ENCODE assay signal across 1 cellular context in the genomic region with DNA sequence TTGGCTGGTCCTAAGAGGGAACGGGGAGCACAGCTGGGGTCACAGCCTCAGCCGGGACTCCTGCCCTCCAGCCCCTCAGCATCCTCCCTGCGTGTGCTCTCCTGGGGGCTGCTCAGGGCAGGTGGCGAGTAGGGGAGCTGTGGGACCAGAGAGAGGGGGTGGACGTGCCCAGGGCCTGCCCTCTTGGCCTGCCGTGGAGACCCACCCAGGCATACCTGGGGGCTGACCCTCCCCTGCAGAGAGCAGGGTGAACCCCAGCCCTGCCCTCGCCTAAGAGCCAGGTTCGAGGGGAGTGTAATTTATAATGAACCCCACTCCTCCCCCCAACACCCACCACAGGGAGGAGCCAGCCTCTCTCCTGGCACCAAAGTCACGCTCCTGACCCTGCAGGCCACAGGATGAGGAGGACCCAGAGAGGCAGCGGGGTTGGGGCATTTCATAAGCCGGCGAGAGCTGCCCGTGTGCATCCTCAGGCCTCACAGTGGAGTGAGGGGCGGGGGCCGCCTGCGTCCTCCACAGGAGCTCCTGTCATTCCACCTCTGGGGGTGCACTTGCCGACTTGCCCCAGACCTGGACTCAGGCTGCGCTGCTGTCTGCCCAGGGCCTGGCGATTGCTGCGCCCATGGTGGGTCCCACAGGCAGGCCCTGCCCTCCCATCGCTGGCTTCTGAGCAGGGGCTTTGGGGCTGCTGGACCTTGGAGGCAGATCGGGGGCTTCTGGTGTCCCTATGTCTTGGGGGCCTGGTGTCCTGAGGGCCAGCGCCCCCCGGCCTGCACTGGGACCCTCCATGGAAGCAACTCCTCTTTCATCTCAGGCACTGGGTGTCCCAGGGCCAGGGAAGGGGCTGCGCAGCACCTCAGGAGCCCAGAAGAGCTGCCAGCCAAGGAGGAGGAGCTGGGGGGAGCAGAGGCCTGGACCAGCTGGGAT.
TF ChIP-seq lines count a peak whose summit lies in the region.

No MANE protein-coding gene starts in this region.

TF ChIP-seq in SK-N-SH treated with all-trans-retinoic acid at 6 μM for 48 hours, 23 proteins besides CTCF, POLR2A, EP300 and RAD21 (continued from another document):
- no peak for TF ChIP-seq CSRNP3 (CRISPR knock-in tag; IDR thresholded peaks at IDR 0.05)
- TF ChIP-seq, protein P1, sequence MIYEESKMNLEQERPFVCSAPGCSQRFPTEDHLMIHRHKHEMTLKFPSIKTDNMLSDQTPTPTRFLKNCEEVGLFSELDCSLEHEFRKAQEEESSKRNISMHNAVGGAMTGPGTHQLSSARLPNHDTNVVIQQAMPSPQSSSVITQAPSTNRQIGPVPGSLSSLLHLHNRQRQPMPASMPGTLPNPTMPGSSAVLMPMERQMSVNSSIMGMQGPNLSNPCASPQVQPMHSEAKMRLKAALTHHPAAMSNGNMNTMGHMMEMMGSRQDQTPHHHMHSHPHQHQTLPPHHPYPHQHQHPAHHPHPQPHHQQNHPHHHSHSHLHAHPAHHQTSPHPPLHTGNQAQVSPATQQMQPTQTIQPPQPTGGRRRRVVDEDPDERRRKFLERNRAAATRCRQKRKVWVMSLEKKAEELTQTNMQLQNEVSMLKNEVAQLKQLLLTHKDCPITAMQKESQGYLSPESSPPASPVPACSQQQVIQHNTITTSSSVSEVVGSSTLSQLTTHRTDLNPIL (CRISPR knock-in tag; IDR thresholded peaks at IDR 0.05; ENCODE audit: low read depth), result no peak
- TF ChIP-seq TOX (CRISPR knock-in tag; IDR thresholded peaks at IDR 0.05; ENCODE audit: borderline replicate concordance), result no peak
- TF ChIP-seq ZNF70 (CRISPR knock-in tag; IDR thresholded peaks at IDR 0.05), result no peak
- no peak for TF ChIP-seq ZFP3 (CRISPR knock-in tag; IDR thresholded peaks at IDR 0.05)
- TF ChIP-seq ESRRG (CRISPR knock-in tag; IDR thresholded peaks at IDR 0.05), result no peak
- TF ChIP-seq ZNF8 (CRISPR knock-in tag; IDR thresholded peaks at IDR 0.05), result no peak
